Comparison of ENCODE assay signal across 30 cellular contexts in the genomic region with DNA sequence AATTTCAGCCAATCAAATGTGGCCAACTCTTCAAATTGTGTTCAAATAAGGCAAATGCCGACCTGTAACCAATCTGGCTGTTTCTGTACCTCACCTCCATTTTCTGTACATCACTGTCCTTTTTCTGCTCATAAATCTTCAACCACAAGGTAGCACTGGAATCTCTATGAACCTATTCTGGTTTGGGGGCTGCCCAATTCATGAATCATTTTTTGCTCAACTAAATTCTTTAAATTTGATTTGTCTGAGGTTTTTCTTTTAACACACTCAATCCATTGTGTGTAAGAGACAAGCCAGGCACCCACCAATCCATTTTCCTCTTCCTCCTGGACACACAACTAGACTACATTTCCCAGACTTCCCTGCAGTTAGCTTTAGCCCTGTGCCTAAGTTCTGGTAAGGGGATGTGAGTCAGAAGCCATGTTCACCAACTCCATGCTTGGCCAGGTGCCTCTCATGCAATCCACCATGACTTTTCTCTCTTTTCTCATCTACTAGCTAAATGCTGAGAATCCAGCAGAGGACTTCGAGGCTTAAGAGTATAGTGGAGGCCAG.
"Had no signal": no experiment of that assay in that cellular context is flagged by ENCODE, and none has a peak within 500 bp of the region (broad histone marks: within the 10 kb centered on the region; RNA-seq: fewer than 3 reads in every experiment).

No MANE protein-coding gene starts in this region.

- H3K4me1 ChIP-seq: ascending aorta had no signal

- H3K36me3 ChIP-seq: ascending aorta, WERI-Rb-1 had no signal

- H3K27me3 ChIP-seq: ascending aorta had no signal

- H3K9me3 Mint-ChIP-seq: central memory CD8-positive, alpha-beta T cell had no signal

- DNase-seq: activated CD4-positive, alpha-beta T cell treated with anti-CD3 and anti-CD28 coated beads for 48 hours; activated CD4-positive, alpha-beta T cell treated with anti-CD3 and anti-CD28 coated beads, Interleukin-2, amount 50 U/mL, for 48 hours; activated CD8-positive, alpha-beta memory T cell treated with anti-CD3 and anti-CD28 coated beads, Interleukin-2, amount 10 ng/mL, durations not matched to agents 7 days and 5 days; activated effector memory CD4-positive, alpha-beta T cell treated with Interleukin-2 at 50 U/mL for 16 hours; activated naive CD4-positive, alpha-beta T cell; activated naive CD8-positive, alpha-beta T cell treated with anti-CD3 and anti-CD28 coated beads, Interleukin-2, amount 50 U/mL, for 24 hours; activated T-cell treated with anti-CD3 and anti-CD28 coated beads, Interleukin-2, amount 50 U/mL, for 24 hours; amniotic stem cell; NCI-H1092 treated with DMSO at 0.1 percent for 48 hours; NCI-H1417 treated with DMSO at 0.1 percent for 48 hours; NCI-H1694; NCI-H2029; NCI-H2107; NCI-H2171 treated with DMSO at 0.1 percent for 48 hours; NCI-H226; NCI-H526 treated with DMSO at 0.1 percent for 48 hours; NCI-H82; NK-92 treated with Interleukin-12 subunit alpha and Interleukin-12 subunit beta, amount 100 ng/mL, for 24 hours; PC-9; RPMI8226; T-helper 1 cell; WERI-Rb-1 had no signal

- H3K27ac ChIP-seq: ascending aorta, PC-9, SK-N-MC, WERI-Rb-1 had no signal

- H3K4me1 Mint-ChIP-seq: activated CD8-positive, alpha-beta memory T cell treated with anti-CD3 and anti-CD28 coated beads, Interleukin-2, amount 10 ng/mL, durations not matched to agents 7 days and 5 days; activated naive CD8-positive, alpha-beta T cell treated with anti-CD3 and anti-CD28 coated beads, Interleukin-2, amount 50 U/mL, for 24 hours; central memory CD8-positive, alpha-beta T cell had no signal

- H3K4me3 Mint-ChIP-seq: activated CD8-positive, alpha-beta memory T cell treated with anti-CD3 and anti-CD28 coated beads, Interleukin-2, amount 10 ng/mL, durations not matched to agents 7 days and 5 days; activated naive CD8-positive, alpha-beta T cell treated with anti-CD3 and anti-CD28 coated beads, Interleukin-2, amount 50 U/mL, for 24 hours; activated T-cell treated with anti-CD3 and anti-CD28 coated beads, Interleukin-2, amount 50 U/mL, for 24 hours; activated T-helper 1 cell treated with anti-CD3 and anti-CD28 coated beads, Interleukin-12 subunit alpha, Interleukin-12 subunit beta, Interleukin-2, Interleukin-4 antibody, amounts not matched to agents 30 ng/mL and 10 ng/mL and 1 ng/mL, durations not matched to agents 14 hours and 24 hours and 36 hours; brain; central memory CD8-positive, alpha-beta T cell had no signal

- ATAC-seq: activated CD4-positive, CD25-positive, alpha-beta regulatory T cell treated with anti-CD3 and anti-CD28 coated beads, Interleukin-2, amount 50 U/mL, for 24 hours; activated CD8-positive, alpha-beta memory T cell treated with anti-CD3 and anti-CD28 coated beads, Interleukin-2, amount 10 ng/mL, durations not matched to agents 7 days and 5 days; activated naive CD4-positive, alpha-beta T cell treated with anti-CD3 and anti-CD28 coated beads, Interleukin-2, amount 50 U/mL, for 72 hours; activated naive CD8-positive, alpha-beta T cell treated with anti-CD3 and anti-CD28 coated beads, Interleukin-2, amount 50 U/mL, for 24 hours; Right ventricle myocardium inferior had no signal

- H3K4me3 ChIP-seq: ascending aorta, PC-9, SK-N-MC had no signal

- H3K27me3 Mint-ChIP-seq: activated CD8-positive, alpha-beta memory T cell treated with anti-CD3 and anti-CD28 coated beads, Interleukin-2, amount 10 ng/mL, durations not matched to agents 7 days and 5 days; activated naive CD8-positive, alpha-beta T cell treated with anti-CD3 and anti-CD28 coated beads, Interleukin-2, amount 50 U/mL, for 24 hours; activated T-cell treated with anti-CD3 and anti-CD28 coated beads, Interleukin-2, amount 50 U/mL, for 24 hours; brain; central memory CD8-positive, alpha-beta T cell had no signal

- H3K27ac Mint-ChIP-seq: activated CD8-positive, alpha-beta memory T cell treated with anti-CD3 and anti-CD28 coated beads, Interleukin-2, amount 10 ng/mL, durations not matched to agents 7 days and 5 days; activated naive CD4-positive, alpha-beta T cell treated with anti-CD3 and anti-CD28 coated beads, Interleukin-2, amount 50 U/mL, for 72 hours; activated naive CD8-positive, alpha-beta T cell treated with anti-CD3 and anti-CD28 coated beads, Interleukin-2, amount 50 U/mL, for 24 hours; activated T-cell treated with anti-CD3 and anti-CD28 coated beads, Interleukin-2, amount 50 U/mL, for 24 hours; activated T-helper 1 cell treated with anti-CD3 and anti-CD28 coated beads, Interleukin-12 subunit alpha, Interleukin-12 subunit beta, Interleukin-2, Interleukin-4 antibody, amounts not matched to agents 30 ng/mL and 10 ng/mL and 1 ng/mL, durations not matched to agents 14 hours and 24 hours and 36 hours; brain had no signal

- H3K36me3 Mint-ChIP-seq: brain had no signal

- H3K4me2 ChIP-seq: PC-9 had no signal
